In genomic region chr20:1336699-1337387, GRCh38 we compare ENCODE assay signal across 10 cellular contexts. TPM values are rescaled to one million over a fixed set of nuclear protein-coding genes. Genes with fewer than 3 reads are reported as not detected.
DNase-seq lines count a peak whose midpoint lies in the region; ATAC-seq and TF ChIP-seq lines count a peak whose summit lies in the region.
"Had no signal": no experiment of that assay in that cellular context is flagged by ENCODE, and none has a peak within 500 bp of the region (broad histone marks: within the 10 kb centered on the region; RNA-seq: fewer than 3 reads in every experiment).

No MANE protein-coding gene starts in this region.

- H3K9me3 Mint-ChIP-seq in CD4-positive, alpha-beta memory T cell: no peaks in the 10 kb centered on the region

- no peak for TF ChIP-seq EP300 in esophagus muscularis mucosa (IDR thresholded peaks at IDR 0.05)

- TF ChIP-seq POLR2A in esophagus muscularis mucosa (IDR thresholded peaks at IDR 0.05; ENCODE audit: low read depth) (no peak), erythroblast (IDR thresholded peaks at IDR 0.05; ENCODE audit: low read length) (no peak)

- CTCF ChIA-PET in CD4-positive, alpha-beta memory T cell (lab: Charles Lee; ENCODE audit: partially characterized antibody): no interaction called here

- H3K9me3 ChIP-seq in CD4-positive, alpha-beta memory T cell (ENCODE audit: control insufficient read depth in 1 of 2, low read length in 2 of 2): no peaks in the 10 kb centered on the region
- no peaks in the 10 kb centered on the region for H3K9me3 ChIP-seq in RWPE2 (ENCODE audit: severe bottlenecking)
- no peaks in the 10 kb centered on the region for H3K9me3 ChIP-seq in esophagus muscularis mucosa
- H3K9me3 ChIP-seq in osteoblast (ENCODE audit: low read depth, low read length): no peaks in the 10 kb centered on the region

- no peak for DNase-seq in CD4-positive, alpha-beta memory T cell
- no peak for DNase-seq in RWPE2 (ENCODE audit: low spot score)
- DNase-seq in esophagus muscularis mucosa (ENCODE audit: extremely low spot score): peak; percentile 92
- peak; percentile 25 for DNase-seq in osteoblast (ENCODE audit: insufficient read length, low spot score, missing footprints)
- DNase-seq in erythroblast (lab: John Stamatoyannopoulos, UW): no peak
- DNase-seq in NCI-H146 treated with DMSO at 0.1 percent for 48 hours (lab: John Stamatoyannopoulos, UW; ENCODE audit: unreplicated experiment): no peak
- DNase-seq: NCI-H526 had no signal

- no peaks in the 10 kb centered on the region for H3K27me3 ChIP-seq in CD4-positive, alpha-beta memory T cell (ENCODE audit: insufficient read depth, low read length)
- H3K27me3 ChIP-seq in RWPE2 (ENCODE audit: insufficient read depth, poor library complexity, severe bottlenecking) (no peaks in the 10 kb centered on the region), esophagus muscularis mucosa (no peaks in the 10 kb centered on the region), osteoblast (ENCODE audit: insufficient read depth, low read length) (no peaks in the 10 kb centered on the region)

- H3K27ac ChIP-seq in CD4-positive, alpha-beta memory T cell (ENCODE audit: low read depth, low read length): no peak overlapping the region
- no peak overlapping the region for H3K27ac ChIP-seq in RWPE2 (ENCODE audit: poor library complexity, severe bottlenecking)
- peak overlapping the region; percentile 48 to 70 (median 59) for H3K27ac ChIP-seq in esophagus muscularis mucosa (replicated peaks in 1 of 4)
- no peak overlapping the region for H3K27ac ChIP-seq in osteoblast (ENCODE audit: low read depth, low read length)

- peak overlapping the region in 6 of 7 donors; percentile 35 to 80 (median 52) for H3K27ac Mint-ChIP-seq in CD4-positive, alpha-beta memory T cell

- H3K27me3 Mint-ChIP-seq in CD4-positive, alpha-beta memory T cell: no peaks in the 10 kb centered on the region

- H4K20me1 ChIP-seq in osteoblast (ENCODE audit: insufficient read depth, low read length): peaks cover 28% of the 10 kb centered on the region

- TF ChIP-seq CTCF in RWPE2 (IDR thresholded peaks at IDR 0.05; ENCODE audit: poor library complexity, severe bottlenecking) (no peak), esophagus muscularis mucosa (IDR thresholded peaks at IDR 0.05) (no peak), osteoblast (IDR thresholded peaks at IDR 0.05; ENCODE audit: extremely low read depth, low read depth, low read length) (no peak)

- no peak overlapping the region for H3K4me2 ChIP-seq in osteoblast (ENCODE audit: insufficient read depth, low read length)

- peaks cover 10 to 28% (median 17%) of the 10 kb centered on the region in 4 donors for H3K4me1 Mint-ChIP-seq in CD4-positive, alpha-beta memory T cell

- 28% methylated on average over 11 of the region's 14 CpGs for WGBS in esophagus muscularis mucosa

- intact Hi-C loops in CD4-positive, alpha-beta memory T cell (cut with micrococcal nuclease): no loop called here
- intact Hi-C loops in esophagus muscularis mucosa (cut with DNase I): loop anchor here (5.0 kb wide), 1 partner anchor 35 kb away; no protein-coding TSS in a partner anchor

- H3K4me1 ChIP-seq in CD4-positive, alpha-beta memory T cell (ENCODE audit: insufficient read depth, low read length): no peaks in the 10 kb centered on the region
- H3K4me1 ChIP-seq in RWPE2 (ENCODE audit: insufficient read depth, poor library complexity, severe bottlenecking) (peaks cover 13% of the 10 kb centered on the region), esophagus muscularis mucosa (peaks cover 23 to 49% (median 27%) of the 10 kb centered on the region in 4 donors), osteoblast (ENCODE audit: insufficient read depth, low read length) (peaks cover 15% of the 10 kb centered on the region)

- H3K79me2 ChIP-seq in osteoblast (ENCODE audit: insufficient read depth, low read length): peaks cover 40% of the 10 kb centered on the region

- no peak overlapping the region for H3K4me3 Mint-ChIP-seq in CD4-positive, alpha-beta memory T cell

- POLR2A ChIA-PET in CD4-positive, alpha-beta memory T cell (lab: Charles Lee; ENCODE audit: partially characterized antibody): no interaction called here

- no peak overlapping the region for H3K4me3 ChIP-seq in CD4-positive, alpha-beta memory T cell (ENCODE audit: low read length in 2 of 2)
- no peak overlapping the region for H3K4me3 ChIP-seq in RWPE2 (ENCODE audit: severe bottlenecking)
- H3K4me3 ChIP-seq in esophagus muscularis mucosa: no peak overlapping the region
- H3K4me3 ChIP-seq in osteoblast (ENCODE audit: insufficient read depth, low read length): no peak overlapping the region

- peaks cover 3 to 12% of the 10 kb centered on the region in 2 donors for H3K36me3 Mint-ChIP-seq in CD4-positive, alpha-beta memory T cell

- no peaks in the 10 kb centered on the region for H3K36me3 ChIP-seq in CD4-positive, alpha-beta memory T cell (ENCODE audit: insufficient read depth, low read length)
- H3K36me3 ChIP-seq in RWPE2 (ENCODE audit: low read depth) (peaks cover 3% of the 10 kb centered on the region; the same call in 1 of the 2 replicates), esophagus muscularis mucosa (peaks cover 0 to 21% (median 0%) of the 10 kb centered on the region in 4 donors), osteoblast (ENCODE audit: insufficient read depth, low read length) (peaks cover 9% of the 10 kb centered on the region)

- H2AFZ ChIP-seq in osteoblast (ENCODE audit: low read length): no peak overlapping the region

- ATAC-seq in RWPE2 (ENCODE audit: low read depth) (peak; percentile 63), GM21529 (IDR thresholded peaks at IDR 0.05; ENCODE audit: unreplicated experiment) (no peak), GM18868 (IDR thresholded peaks at IDR 0.05; ENCODE audit: unreplicated experiment) (no peak)
- ATAC-seq: HCT116 had no signal

RNA-seq across cellular contexts. Expression of gene SDCBP2, which starts 7.9 kb away (rescaled TPM):
- under 1 TPM; 0.61 to 0.94 TPM for total RNA-seq in CD4-positive, alpha-beta memory T cell
- 1 to 10 TPM; 1.5 to 2.2 TPM for polyA plus RNA-seq in CD4-positive, alpha-beta memory T cell
- total RNA-seq in esophagus muscularis mucosa (1 to 10 TPM; 2.1 to 6.2 (median 4.1) TPM), osteoblast (2.2 and 3.2 TPM in 2 replicates)

RNA-seq across cellular contexts. Expression of gene FKBP1A, which starts 56.0 kb away (rescaled TPM):
- total RNA-seq in CD4-positive, alpha-beta memory T cell: 10 to 100 TPM; 77.8 to 86.4 TPM
- 10 to 100 TPM; 47.0 to 62.2 TPM for polyA plus RNA-seq in CD4-positive, alpha-beta memory T cell
- total RNA-seq in esophagus muscularis mucosa: 10 to 100 TPM; 84.3 to 99.2 (median 89.8) TPM
- total RNA-seq in osteoblast: 150 and 154 TPM in 2 replicates

Comparison
In these comparisons a context has a peak if more than half of its experiments do, and no peak if none do; other contexts are left out.
1. DNase-seq: peak in esophagus muscularis mucosa (single experiment) and osteoblast (single experiment); none in CD4-positive, alpha-beta memory T cell (0 of 5), RWPE2 (single experiment), erythroblast (0 of 2) and NCI-H146 treated with DMSO at 0.1 percent for 48 hours (single experiment).
2. H3K27ac ChIP-seq: peak in esophagus muscularis mucosa (4 of 4); none in CD4-positive, alpha-beta memory T cell (single experiment), RWPE2 (single experiment) and osteoblast (single experiment).